ENCODE assay signal across 24 cellular contexts in genomic region chr3:112381673-112382542, GRCh38.
"Had no signal": no experiment of that assay in that cellular context is flagged by ENCODE, and none has a peak within 500 bp of the region (broad histone marks: within the 10 kb centered on the region; RNA-seq: fewer than 3 reads in every experiment).

No MANE protein-coding gene starts in this region.

- DNase-seq: activated CD4-positive, alpha-beta T cell treated with anti-CD3 and anti-CD28 coated beads, Interleukin-2, amount 50 U/mL, for 48 hours; activated CD4-positive, CD25-positive, alpha-beta regulatory T cell treated with anti-CD3 and anti-CD28 coated beads, Interleukin-2, amount 50 U/mL, for 72 hours; activated CD8-positive, alpha-beta memory T cell treated with anti-CD3 and anti-CD28 coated beads, Interleukin-2, amount 10 ng/mL, durations not matched to agents 7 days and 5 days; activated effector memory CD4-positive, alpha-beta T cell treated with Interleukin-2 at 50 U/mL for 16 hours; activated naive CD4-positive, alpha-beta T cell treated with anti-CD3 and anti-CD28 coated beads for 36 hours; activated T-cell treated with anti-CD3 and anti-CD28 coated beads for 4 hours; body of pancreas; effector CD4-positive, alpha-beta T cell; erythroblast; foreskin keratinocyte; immature natural killer cell; lower lobe of right lung; naive thymus-derived CD8-positive, alpha-beta T cell; retina; SK-N-SH; stimulated activated CD4-positive, alpha-beta T cell treated with anti-CD3 and anti-CD28 coated beads, Interleukin-2, amount 100 ng/mL, for 48 hours; stimulated activated CD8-positive, alpha-beta memory T cell treated with anti-CD3 and anti-CD28 coated beads, Interleukin-4, amount 100 ng/mL, for 48 hours; stomach; transverse colon; uterus had no signal

- ATAC-seq: activated CD8-positive, alpha-beta memory T cell treated with anti-CD3 and anti-CD28 coated beads, Interleukin-2, amount 10 ng/mL, durations not matched to agents 7 days and 5 days; body of pancreas; foreskin keratinocyte; left lobe of liver; lower lobe of right lung; naive thymus-derived CD8-positive, alpha-beta T cell had no signal

- H3K27ac Mint-ChIP-seq: activated CD8-positive, alpha-beta memory T cell treated with anti-CD3 and anti-CD28 coated beads, Interleukin-2, amount 10 ng/mL, durations not matched to agents 7 days and 5 days; activated naive CD4-positive, alpha-beta T cell treated with anti-CD3 and anti-CD28 coated beads for 36 hours; immature natural killer cell; progenitor cell of endocrine pancreas had no signal

- H3K9ac ChIP-seq: SK-N-SH had no signal

- H3K27ac ChIP-seq: body of pancreas, cardiac muscle cell, foreskin keratinocyte, lower lobe of right lung, stomach, transverse colon, uterus, VCaP had no signal

- H3K4me1 ChIP-seq: body of pancreas had no signal

- H3K9me3 Mint-ChIP-seq: immature natural killer cell; naive thymus-derived CD8-positive, alpha-beta T cell had no signal

- H3K36me3 ChIP-seq: cardiac muscle cell, lower lobe of right lung, stomach, transverse colon, uterus had no signal

- H3K27me3 ChIP-seq: body of pancreas, cardiac muscle cell, foreskin keratinocyte, stomach, transverse colon, uterus had no signal

- H3K4me3 Mint-ChIP-seq: activated CD8-positive, alpha-beta memory T cell treated with anti-CD3 and anti-CD28 coated beads, Interleukin-2, amount 10 ng/mL, durations not matched to agents 7 days and 5 days; activated naive CD4-positive, alpha-beta T cell treated with anti-CD3 and anti-CD28 coated beads for 36 hours; immature natural killer cell had no signal

- H3K9me3 ChIP-seq: body of pancreas, lower lobe of right lung, SK-N-SH, stomach, transverse colon, uterus had no signal

- H3K4me2 ChIP-seq: SK-N-SH had no signal

- H3K4me3 ChIP-seq: body of pancreas, cardiac muscle cell, lower lobe of right lung, stomach, transverse colon, uterus had no signal

- H3K36me3 Mint-ChIP-seq: activated CD8-positive, alpha-beta memory T cell treated with anti-CD3 and anti-CD28 coated beads, Interleukin-2, amount 10 ng/mL, durations not matched to agents 7 days and 5 days; immature natural killer cell; naive thymus-derived CD8-positive, alpha-beta T cell had no signal

- H3K27me3 Mint-ChIP-seq: activated CD8-positive, alpha-beta memory T cell treated with anti-CD3 and anti-CD28 coated beads, Interleukin-2, amount 10 ng/mL, durations not matched to agents 7 days and 5 days; naive thymus-derived CD8-positive, alpha-beta T cell; progenitor cell of endocrine pancreas had no signal
